11 cellular contexts compared by ENCODE assay signal in genomic region chr9:104775574-104775936, GRCh38. TPM values are rescaled to one million over a fixed set of nuclear protein-coding genes. Genes with fewer than 3 reads are reported as not detected.
DNase-seq lines count a peak whose midpoint lies in the region; ATAC-seq and TF ChIP-seq lines count a peak whose summit lies in the region.
"Had no signal": no experiment of that assay in that cellular context is flagged by ENCODE, and none has a peak within 500 bp of the region (broad histone marks: within the 10 kb centered on the region; RNA-seq: fewer than 3 reads in every experiment).

No MANE protein-coding gene starts in this region.

- H3K27ac Mint-ChIP-seq in stimulated activated effector memory CD8-positive, alpha-beta T cell treated with anti-CD3 and anti-CD28 coated beads, Interleukin-12 subunit alpha, Interleukin-12 subunit beta, amount 100 ng/mL, for 72 hours, result no peak overlapping the region
- no peak overlapping the region for H3K27ac Mint-ChIP-seq in endodermal cell
- H3K27ac Mint-ChIP-seq: activated CD4-positive, alpha-beta memory T cell treated with anti-CD3 and anti-CD28 coated beads for 36 hours had no signal

- DNase-seq in stimulated activated effector memory CD8-positive, alpha-beta T cell treated with anti-CD3 and anti-CD28 coated beads, Interleukin-12 subunit alpha, Interleukin-12 subunit beta, amount 100 ng/mL, for 72 hours (ENCODE audit: low spot score in 2 of 2), result no peak
- DNase-seq in HEK293T (ENCODE audit: extremely low spot score), result no peak
- no peak for DNase-seq in colonic mucosa
- no peak for DNase-seq in endodermal cell
- DNase-seq: activated CD4-positive, alpha-beta memory T cell treated with anti-CD3 and anti-CD28 coated beads for 36 hours; foreskin melanocyte; stimulated activated CD4-positive, alpha-beta T cell treated with anti-CD3 and anti-CD28 coated beads, Interleukin-2, amount 100 ng/mL, for 48 hours had no signal

- H3K9me3 Mint-ChIP-seq in stimulated activated effector memory CD8-positive, alpha-beta T cell treated with anti-CD3 and anti-CD28 coated beads, Interleukin-12 subunit alpha, Interleukin-12 subunit beta, amount 100 ng/mL, for 72 hours, result no peaks in the 10 kb centered on the region
- no peaks in the 10 kb centered on the region for H3K9me3 Mint-ChIP-seq in endodermal cell
- H3K9me3 Mint-ChIP-seq: activated CD4-positive, alpha-beta memory T cell treated with anti-CD3 and anti-CD28 coated beads for 36 hours had no signal

- no peaks in the 10 kb centered on the region for H3K36me3 ChIP-seq in colonic mucosa
- H3K36me3 ChIP-seq in endodermal cell (ENCODE audit: control insufficient read depth, insufficient read depth, low read length), result peaks cover 6% of the 10 kb centered on the region

- H3K4me1 ChIP-seq in colonic mucosa (no peaks in the 10 kb centered on the region), endodermal cell (ENCODE audit: control insufficient read depth, insufficient read depth, low read length) (no peaks in the 10 kb centered on the region)

- H3K4me3 ChIP-seq in colonic mucosa (no peak overlapping the region), endodermal cell (ENCODE audit: low read length) (no peak overlapping the region)
- H3K4me3 ChIP-seq: body of pancreas had no signal

- no peak overlapping the region for H3K9ac ChIP-seq in colonic mucosa (ENCODE audit: low read depth in 2 of 2, low read length in 2 of 2)
- H3K9ac ChIP-seq in endodermal cell (ENCODE audit: extremely low read depth, low read length, poor library complexity, severe bottlenecking), result no peak overlapping the region

- H3K9me3 ChIP-seq in colonic mucosa, result no peaks in the 10 kb centered on the region
- no peaks in the 10 kb centered on the region for H3K9me3 ChIP-seq in endodermal cell (ENCODE audit: control insufficient read depth, low read length)
- H3K9me3 ChIP-seq: body of pancreas had no signal

- POLR2A ChIA-PET in HEK293T (lab: Yijun Ruan, JAX), result no interaction called here

- TF ChIP-seq CTCF in colonic mucosa (IDR thresholded peaks at IDR 0.05), result no peak
- TF ChIP-seq CTCF in endodermal cell (conservative IDR thresholded peaks at IDR 0.05), result no peak

- H3K27ac ChIP-seq in colonic mucosa (no peak overlapping the region), endodermal cell (ENCODE audit: low read depth, low read length) (no peak overlapping the region)

- peak; percentile 64 for ATAC-seq in GM19324 (IDR thresholded peaks at IDR 0.05; ENCODE audit: low FRiP score, unreplicated experiment)
- ATAC-seq in HG02759 (IDR thresholded peaks at IDR 0.05; ENCODE audit: unreplicated experiment), result peak; percentile 75
- ATAC-seq in HG03571 (IDR thresholded peaks at IDR 0.05; ENCODE audit: unreplicated experiment), result peak; percentile 67
- ATAC-seq in stimulated activated effector memory CD8-positive, alpha-beta T cell treated with anti-CD3 and anti-CD28 coated beads, Interleukin-12 subunit alpha, Interleukin-12 subunit beta, amount 100 ng/mL, for 72 hours, result peak; percentile 44
- ATAC-seq: body of pancreas had no signal

- CTCF ChIA-PET in HEK293T (lab: Yijun Ruan, JAX), result no interaction called here

- intact Hi-C loops in colonic mucosa (cut with DNase I), result no loop called here

- no peaks in the 10 kb centered on the region for H3K27me3 Mint-ChIP-seq in endodermal cell (ENCODE audit: insufficient read depth)
- H3K27me3 Mint-ChIP-seq: activated CD4-positive, alpha-beta memory T cell treated with anti-CD3 and anti-CD28 coated beads for 36 hours had no signal

- H3K4me1 Mint-ChIP-seq in stimulated activated effector memory CD8-positive, alpha-beta T cell treated with anti-CD3 and anti-CD28 coated beads, Interleukin-12 subunit alpha, Interleukin-12 subunit beta, amount 100 ng/mL, for 72 hours, result no peaks in the 10 kb centered on the region
- peaks cover 11% of the 10 kb centered on the region for H3K4me1 Mint-ChIP-seq in endodermal cell

- H3K36me3 Mint-ChIP-seq in stimulated activated effector memory CD8-positive, alpha-beta T cell treated with anti-CD3 and anti-CD28 coated beads, Interleukin-12 subunit alpha, Interleukin-12 subunit beta, amount 100 ng/mL, for 72 hours, result no peaks in the 10 kb centered on the region
- peaks cover 2% of the 10 kb centered on the region for H3K36me3 Mint-ChIP-seq in endodermal cell (ENCODE audit: low read depth)
- H3K36me3 Mint-ChIP-seq: activated CD4-positive, alpha-beta memory T cell treated with anti-CD3 and anti-CD28 coated beads for 36 hours had no signal

- H3K4me3 Mint-ChIP-seq in stimulated activated effector memory CD8-positive, alpha-beta T cell treated with anti-CD3 and anti-CD28 coated beads, Interleukin-12 subunit alpha, Interleukin-12 subunit beta, amount 100 ng/mL, for 72 hours, result no peak overlapping the region
- no peak overlapping the region for H3K4me3 Mint-ChIP-seq in endodermal cell
- H3K4me3 Mint-ChIP-seq: activated CD4-positive, alpha-beta memory T cell treated with anti-CD3 and anti-CD28 coated beads for 36 hours had no signal

- no peaks in the 10 kb centered on the region for H3K27me3 ChIP-seq in colonic mucosa
- no peaks in the 10 kb centered on the region for H3K27me3 ChIP-seq in endodermal cell (ENCODE audit: control insufficient read depth, insufficient read depth, low read length, poor library complexity, severe bottlenecking)
- H3K27me3 ChIP-seq: body of pancreas had no signal

TF ChIP-seq in HEK293T, 16 proteins besides CTCF, POLR2A, EP300 and RAD21:
- TF ChIP-seq FOXK2 (IDR thresholded peaks at IDR 0.05) (no peak), NFRKB (IDR thresholded peaks at IDR 0.05) (no peak), FOXM1 (IDR thresholded peaks at IDR 0.05; ENCODE audit: borderline replicate concordance) (no peak), ZNF384 (IDR thresholded peaks at IDR 0.05) (no peak), SUZ12 (IDR thresholded peaks at IDR 0.05) (no peak), ELF4 (IDR thresholded peaks at IDR 0.05) (no peak), SP1 (IDR thresholded peaks at IDR 0.05) (no peak)

RNA-seq across cellular contexts. Expression of gene NIPSNAP3B, which starts 11.6 kb away (rescaled TPM):
- total RNA-seq in colonic mucosa (1 to 10 TPM in 1 of 2 donors, under 1 TPM in 1; 0.69 to 1.0 TPM), endodermal cell (1 to 10 TPM in 1 of 2 donors, under 1 TPM in 1; 0.91 to 1.7 TPM)
- 2.2 TPM for polyA plus RNA-seq in endodermal cell (2013, experiment 1 of 2)
- polyA plus RNA-seq in endodermal cell (2013, experiment 2 of 2), result 2.6 TPM

RNA-seq across cellular contexts. Expression of gene NIPSNAP3A, which starts 28.1 kb away (rescaled TPM):
- total RNA-seq in colonic mucosa (10 to 100 TPM; 25.4 to 49.6 TPM), endodermal cell (10 to 100 TPM; 18.8 to 20.5 TPM)
- polyA plus RNA-seq in endodermal cell (2013, experiment 1 of 2), result 26.0 TPM
- 26.3 TPM for polyA plus RNA-seq in endodermal cell (2013, experiment 2 of 2)
